34 cellular contexts compared by ENCODE assay signal in genomic region chr6:42848700-42849099, GRCh38.
"Had no signal": no experiment of that assay in that cellular context is flagged by ENCODE, and none has a peak within 500 bp of the region (broad histone marks: within the 10 kb centered on the region; RNA-seq: fewer than 3 reads in every experiment).

No MANE protein-coding gene starts in this region.

- H3K4me3 ChIP-seq: adrenal gland, ascending aorta, body of pancreas, breast epithelium, cardiac muscle cell had no signal

- H3K36me3 ChIP-seq: brain microvascular endothelial cell, breast epithelium, cardiac muscle cell had no signal

- DNase-seq: activated effector memory CD4-positive, alpha-beta T cell treated with anti-CD3 and anti-CD28 coated beads, Interleukin-2, amount 50 U/mL, for 16 hours; activated effector memory CD4-positive, alpha-beta T cell treated with Interleukin-2 at 50 U/mL for 16 hours; activated gamma-delta T cell; activated gamma-delta T cell treated with Interleukin-2 at 50 U/mL for 16 hours; activated naive CD4-positive, alpha-beta T cell; activated naive CD4-positive, alpha-beta T cell treated with anti-CD3 and anti-CD28 coated beads for 36 hours; activated naive CD4-positive, alpha-beta T cell treated with anti-CD3 and anti-CD28 coated beads, Interleukin-2, amount 10 ng/mL, durations not matched to agents 7 days and 5 days; activated naive CD4-positive, alpha-beta T cell treated with anti-CD3 and anti-CD28 coated beads, Interleukin-2, amount 50 U/mL, for 16 hours; activated naive CD4-positive, alpha-beta T cell treated with Interleukin-2 at 50 U/mL for 16 hours; activated naive CD8-positive, alpha-beta T cell treated with anti-CD3 and anti-CD28 coated beads for 36 hours; activated naive CD8-positive, alpha-beta T cell treated with anti-CD3 and anti-CD28 coated beads, Interleukin-2, amount 10 ng/mL, durations not matched to agents 7 days and 5 days; activated naive CD8-positive, alpha-beta T cell treated with anti-CD3 and anti-CD28 coated beads, Interleukin-2, amount 50 U/mL, for 24 hours; activated T-cell treated with anti-CD3 and anti-CD28 coated beads, Interleukin-2, amount 50 U/mL, for 1 hour; activated T-cell treated with anti-CD3 and anti-CD28 coated beads, Interleukin-2, amount 50 U/mL, for 24 hours; activated T-cell treated with anti-CD3 and anti-CD28 coated beads, Interleukin-2, amount 50 U/mL, for 4 hours; activated T-cell treated with anti-CD3 and anti-CD28 coated beads, Interleukin-2, amount 50 U/mL, for 48 hours; activated T-cell treated with anti-CD3 and anti-CD28 coated beads, Interleukin-2, amount 50 U/mL, for 72 hours; adrenal gland; amniotic stem cell; amygdala; anterior cingulate cortex; aorta; brain microvascular endothelial cell; caudate nucleus; central memory CD4-positive, alpha-beta T cell; cerebellar nuclear complex had no signal

- H3K4me1 ChIP-seq: adrenal gland, ascending aorta, breast epithelium had no signal

- ATAC-seq: activated naive CD4-positive, alpha-beta T cell treated with anti-CD3 and anti-CD28 coated beads, Interleukin-2, amount 50 U/mL, for 72 hours; activated naive CD8-positive, alpha-beta T cell treated with anti-CD3 and anti-CD28 coated beads, Interleukin-2, amount 50 U/mL, for 24 hours; activated T-cell treated with anti-CD3 and anti-CD28 coated beads, Interleukin-2, amount 50 U/mL, for 4 hours; activated T-cell treated with anti-CD3 and anti-CD28 coated beads, Interleukin-2, amount 50 U/mL, for 72 hours; activated T-helper 17 cell treated with anti-CD3 and anti-CD28 coated beads, Interleukin-2, amount 50 U/mL, for 72 hours; body of pancreas had no signal

- H3K27me3 ChIP-seq: adrenal gland, ascending aorta, body of pancreas, brain microvascular endothelial cell, breast epithelium, cardiac muscle cell had no signal

- H3K9me3 ChIP-seq: adrenal gland, ascending aorta, body of pancreas, breast epithelium had no signal

- FAIRE-seq: astrocyte, bronchial epithelial cell had no signal

- H3K27ac ChIP-seq: adrenal gland, ascending aorta, body of pancreas, brain microvascular endothelial cell, breast epithelium, cardiac muscle cell had no signal
